Comparison of ENCODE assay signal across 24 cellular contexts in the genomic region with DNA sequence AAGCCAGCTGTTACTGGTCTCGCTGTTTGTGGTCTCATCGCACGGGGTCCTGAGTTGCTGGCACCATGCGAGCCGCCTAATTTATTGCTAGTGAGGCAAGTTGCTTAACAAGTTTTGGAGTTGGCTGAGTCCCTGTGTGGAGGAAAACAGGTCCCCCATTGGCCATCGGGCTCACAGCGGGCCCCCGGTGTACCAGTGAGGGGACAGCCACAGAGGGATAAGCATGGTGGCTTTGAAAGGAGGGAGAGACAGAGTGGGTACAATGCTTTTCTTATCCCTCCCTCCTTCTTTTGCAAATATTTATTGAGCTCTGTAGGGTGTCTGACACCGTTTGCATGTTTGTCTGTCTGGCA. TPM values are rescaled to one million over a fixed set of nuclear protein-coding genes. Genes with fewer than 3 reads are reported as not detected.
DNase-seq lines count a peak whose midpoint lies in the region; ATAC-seq and TF ChIP-seq lines count a peak whose summit lies in the region.
"Had no signal": no experiment of that assay in that cellular context is flagged by ENCODE, and none has a peak within 500 bp of the region (broad histone marks: within the 10 kb centered on the region; RNA-seq: fewer than 3 reads in every experiment).

No MANE protein-coding gene starts in this region.

- H3K4me3 ChIP-seq in epithelial cell of esophagus (ENCODE audit: low read length), result peak overlapping the region; percentile 84
- H3K4me3 ChIP-seq: body of pancreas, left lung, Peyer's patch, SJCRH30 had no signal

- DNase-seq in cardiac septum (ENCODE audit: low spot score) (peak; percentile 44), left ventricle myocardium superior (no peak), epithelial cell of esophagus (ENCODE audit: low read depth) (no peak), osteocyte (ENCODE audit: extremely low spot score, unreplicated experiment) (no peak), GOT3 (lab: John Stamatoyannopoulos, UW) (no peak), ecto neural progenitor cell (ENCODE audit: low spot score) (no peak)
- no peak for DNase-seq in stimulated activated effector memory CD8-positive, alpha-beta T cell treated with anti-CD3 and anti-CD28 coated beads, Interleukin-12 subunit alpha, Interleukin-12 subunit beta, amount 100 ng/mL, for 72 hours (ENCODE audit: low spot score in 2 of 2)
- DNase-seq: activated CD4-positive, alpha-beta T cell treated with anti-CD3 and anti-CD28 coated beads, Interleukin-2, amount 10 ng/mL, durations not matched to agents 24 days and 14 days; activated naive CD8-positive, alpha-beta T cell treated with anti-CD3 and anti-CD28 coated beads, Interleukin-2, amount 10 ng/mL, durations not matched to agents 7 days and 5 days; BE2C; body of pancreas; left lung; NCI-H2081 treated with DMSO at 0.1 percent for 48 hours; nephron progenitor cell; Peyer's patch; SJCRH30; stimulated activated CD4-positive, alpha-beta T cell treated with anti-CD3 and anti-CD28 coated beads, Interleukin-1b, Interleukin-23, amount 100 ng/mL, for 48 hours had no signal

- peak overlapping the region; percentile 90 for H3K4me3 Mint-ChIP-seq in osteocyte (ENCODE audit: unreplicated experiment)
- H3K4me3 Mint-ChIP-seq in stimulated activated effector memory CD8-positive, alpha-beta T cell treated with anti-CD3 and anti-CD28 coated beads, Interleukin-12 subunit alpha, Interleukin-12 subunit beta, amount 100 ng/mL, for 72 hours, result no peak overlapping the region
- H3K4me3 Mint-ChIP-seq: activated CD4-positive, alpha-beta T cell treated with anti-CD3 and anti-CD28 coated beads, Interleukin-2, amount 10 ng/mL, durations not matched to agents 24 days and 14 days; activated naive CD8-positive, alpha-beta T cell treated with anti-CD3 and anti-CD28 coated beads, Interleukin-2, amount 10 ng/mL, durations not matched to agents 7 days and 5 days; dendritic cell treated with granulocyte-macrophage colony-stimulating factor and Interleukin-4, amounts not matched to agents 40 ng/mL and 50 ng/mL, for 4 days had no signal

- no peaks in the 10 kb centered on the region for H3K27me3 Mint-ChIP-seq in osteocyte (ENCODE audit: unreplicated experiment)

- H3K27ac Mint-ChIP-seq in osteocyte (ENCODE audit: unreplicated experiment), result peak overlapping the region; percentile 32
- H3K27ac Mint-ChIP-seq in stimulated activated effector memory CD8-positive, alpha-beta T cell treated with anti-CD3 and anti-CD28 coated beads, Interleukin-12 subunit alpha, Interleukin-12 subunit beta, amount 100 ng/mL, for 72 hours, result no peak overlapping the region
- H3K27ac Mint-ChIP-seq: activated CD4-positive, alpha-beta T cell treated with anti-CD3 and anti-CD28 coated beads, Interleukin-2, amount 10 ng/mL, durations not matched to agents 24 days and 14 days; activated naive CD8-positive, alpha-beta T cell treated with anti-CD3 and anti-CD28 coated beads, Interleukin-2, amount 10 ng/mL, durations not matched to agents 7 days and 5 days; dendritic cell treated with granulocyte-macrophage colony-stimulating factor and Interleukin-4, amounts not matched to agents 40 ng/mL and 50 ng/mL, for 4 days; nephron progenitor cell; progenitor cell of endocrine pancreas had no signal

- ATAC-seq in left ventricle myocardium superior (no peak), GM19397 (IDR thresholded peaks at IDR 0.05; ENCODE audit: unreplicated experiment) (no peak)
- no peak for ATAC-seq in stimulated activated effector memory CD8-positive, alpha-beta T cell treated with anti-CD3 and anti-CD28 coated beads, Interleukin-12 subunit alpha, Interleukin-12 subunit beta, amount 100 ng/mL, for 72 hours
- ATAC-seq: body of pancreas, left lung had no signal

- H3K4me1 Mint-ChIP-seq in osteocyte (ENCODE audit: unreplicated experiment), result peaks cover 81% of the 10 kb centered on the region
- peaks cover 22% of the 10 kb centered on the region for H3K4me1 Mint-ChIP-seq in stimulated activated effector memory CD8-positive, alpha-beta T cell treated with anti-CD3 and anti-CD28 coated beads, Interleukin-12 subunit alpha, Interleukin-12 subunit beta, amount 100 ng/mL, for 72 hours

- no peaks in the 10 kb centered on the region for H3K9me3 Mint-ChIP-seq in osteocyte (ENCODE audit: unreplicated experiment)
- H3K9me3 Mint-ChIP-seq in stimulated activated effector memory CD8-positive, alpha-beta T cell treated with anti-CD3 and anti-CD28 coated beads, Interleukin-12 subunit alpha, Interleukin-12 subunit beta, amount 100 ng/mL, for 72 hours, result no peaks in the 10 kb centered on the region
- H3K9me3 Mint-ChIP-seq: activated CD4-positive, alpha-beta T cell treated with anti-CD3 and anti-CD28 coated beads, Interleukin-2, amount 10 ng/mL, durations not matched to agents 24 days and 14 days; activated naive CD8-positive, alpha-beta T cell treated with anti-CD3 and anti-CD28 coated beads, Interleukin-2, amount 10 ng/mL, durations not matched to agents 7 days and 5 days; dendritic cell treated with granulocyte-macrophage colony-stimulating factor and Interleukin-4, amounts not matched to agents 40 ng/mL and 50 ng/mL, for 4 days; nephron progenitor cell had no signal

- H3K36me3 Mint-ChIP-seq in osteocyte (ENCODE audit: unreplicated experiment), result peaks cover 27% of the 10 kb centered on the region
- no peaks in the 10 kb centered on the region for H3K36me3 Mint-ChIP-seq in stimulated activated effector memory CD8-positive, alpha-beta T cell treated with anti-CD3 and anti-CD28 coated beads, Interleukin-12 subunit alpha, Interleukin-12 subunit beta, amount 100 ng/mL, for 72 hours
- H3K36me3 Mint-ChIP-seq: activated naive CD8-positive, alpha-beta T cell treated with anti-CD3 and anti-CD28 coated beads, Interleukin-2, amount 10 ng/mL, durations not matched to agents 7 days and 5 days had no signal

- intact Hi-C loops in cardiac septum (cut with DNase I), result loop anchor here (5.0 kb wide), 1 partner anchor 38 kb away; no protein-coding TSS in a partner anchor
- intact Hi-C loops in left ventricle myocardium superior (cut with micrococcal nuclease), result no loop called here

- TF ChIP-seq CTCF in epithelial cell of esophagus (IDR thresholded peaks at IDR 0.05; ENCODE audit: insufficient read depth, low read depth, low read length, missing control alignments), result no peak
- no peak for TF ChIP-seq CTCF in osteocyte (IDR thresholded peaks at IDR 0.05)

RNA-seq across cellular contexts. Expression of a gene that starts 2.8 kb away (rescaled TPM):
- total RNA-seq in cardiac septum, result 104 TPM
- 46.6 TPM for total RNA-seq in left ventricle myocardium superior
- total RNA-seq in osteocyte, result 1,546 and 1,638 TPM in 2 replicates
- total RNA-seq: activated CD4-positive, alpha-beta T cell treated with anti-CD3 and anti-CD28 coated beads, Interleukin-2, amount 10 ng/mL, durations not matched to agents 24 days and 14 days; T-helper 1 cell treated with Interleukin-12 subunit alpha and Interleukin-12 subunit beta and Interleukin-4 antibody, amounts not matched to agents 30 ng/mL and 1 ng/mL, for 36 hours had no signal

RNA-seq across cellular contexts. Expression of a gene that starts 9.7 kb away (rescaled TPM):
- total RNA-seq in cardiac septum (0.92 TPM), left ventricle myocardium superior (not detected), osteocyte (not detected in 2 replicates)
- total RNA-seq: activated CD4-positive, alpha-beta T cell treated with anti-CD3 and anti-CD28 coated beads, Interleukin-2, amount 10 ng/mL, durations not matched to agents 24 days and 14 days; activated naive CD8-positive, alpha-beta T cell treated with anti-CD3 and anti-CD28 coated beads, Interleukin-2, amount 10 ng/mL, durations not matched to agents 7 days and 5 days; body of pancreas; endothelial cell of umbilical vein; fibroblast of villous mesenchyme; left lung; NCI-H460; Peyer's patch; progenitor cell of endocrine pancreas; SJCRH30; T-helper 1 cell treated with Interleukin-12 subunit alpha and Interleukin-12 subunit beta and Interleukin-4 antibody, amounts not matched to agents 30 ng/mL and 1 ng/mL, for 36 hours had no signal

Comparison
In these comparisons a context has a peak if more than half of its experiments do, and no peak if none do; other contexts are left out.
1. RNA of a gene that starts 2.8 kb away (total RNA-seq): 1,546 to 1,638 TPM in osteocyte; 104 TPM in cardiac septum (single experiment) and 46.6 TPM in left ventricle myocardium superior (single experiment); every median in the first group is over 10 times any median in the second.